ENCODE assay signal across 18 cellular contexts in genomic region chr17:77656054-77656453, GRCh38.
DNase-seq lines count a peak whose midpoint lies in the region; ATAC-seq and TF ChIP-seq lines count a peak whose summit lies in the region.
"Had no signal": no experiment of that assay in that cellular context is flagged by ENCODE, and none has a peak within 500 bp of the region (broad histone marks: within the 10 kb centered on the region; RNA-seq: fewer than 3 reads in every experiment).

No MANE protein-coding gene starts in this region.

- intact Hi-C loops in posterior vena cava (cut with DNase I): no loop called here
- intact Hi-C loops in upper lobe of right lung (cut with DNase I): no loop called here

- H3K4me1 ChIP-seq in upper lobe of right lung: no peaks in the 10 kb centered on the region
- H3K4me1 ChIP-seq: BLaER1, Caco-2 had no signal

- peaks cover 3% of the 10 kb centered on the region for H3K27me3 Mint-ChIP-seq in activated naive CD8-positive, alpha-beta T cell treated with anti-CD3 and anti-CD28 coated beads, Interleukin-2, amount 50 U/mL, for 24 hours
- no peaks in the 10 kb centered on the region for H3K27me3 Mint-ChIP-seq in activated T-cell treated with anti-CD3 and anti-CD28 coated beads, Interleukin-2, amount 50 U/mL, for 72 hours (ENCODE audit: low read depth)

- no peak overlapping the region for H3K4me3 Mint-ChIP-seq in activated naive CD8-positive, alpha-beta T cell treated with anti-CD3 and anti-CD28 coated beads, Interleukin-2, amount 50 U/mL, for 24 hours
- no peak overlapping the region for H3K4me3 Mint-ChIP-seq in activated T-cell treated with anti-CD3 and anti-CD28 coated beads, Interleukin-2, amount 50 U/mL, for 72 hours
- H3K4me3 Mint-ChIP-seq: B cell; CD4-positive, CD25-positive, alpha-beta regulatory T cell; CD8-positive, alpha-beta T cell had no signal

- no peaks in the 10 kb centered on the region for H3K36me3 ChIP-seq in upper lobe of right lung
- H3K36me3 ChIP-seq: BLaER1 had no signal

- no peaks in the 10 kb centered on the region for H3K9me3 Mint-ChIP-seq in activated naive CD8-positive, alpha-beta T cell treated with anti-CD3 and anti-CD28 coated beads, Interleukin-2, amount 50 U/mL, for 24 hours
- H3K9me3 Mint-ChIP-seq in activated T-cell treated with anti-CD3 and anti-CD28 coated beads, Interleukin-2, amount 50 U/mL, for 72 hours: peaks cover 1 to 2% of the 10 kb centered on the region in 2 donors

- H3K36me3 Mint-ChIP-seq in activated naive CD8-positive, alpha-beta T cell treated with anti-CD3 and anti-CD28 coated beads, Interleukin-2, amount 50 U/mL, for 24 hours (ENCODE audit: low read depth): no peaks in the 10 kb centered on the region
- H3K36me3 Mint-ChIP-seq in activated T-cell treated with anti-CD3 and anti-CD28 coated beads, Interleukin-2, amount 50 U/mL, for 72 hours (ENCODE audit: insufficient read depth in 2 of 2): peaks cover 4 to 6% of the 10 kb centered on the region in 2 donors
- H3K36me3 Mint-ChIP-seq: CD8-positive, alpha-beta T cell had no signal

- no peak for ATAC-seq in upper lobe of right lung
- ATAC-seq in activated naive CD8-positive, alpha-beta T cell treated with anti-CD3 and anti-CD28 coated beads, Interleukin-2, amount 50 U/mL, for 24 hours: no peak
- no peak for ATAC-seq in activated T-cell treated with anti-CD3 and anti-CD28 coated beads, Interleukin-2, amount 50 U/mL, for 72 hours (replicated peaks in 1 of 2)
- ATAC-seq: CD8-positive, alpha-beta T cell had no signal

- DNase-seq in activated effector memory CD4-positive, alpha-beta T cell treated with anti-CD3 and anti-CD28 coated beads, Interleukin-2, amount 50 U/mL, for 16 hours: peak; percentile 53
- DNase-seq in activated effector memory CD4-positive, alpha-beta T cell treated with Interleukin-2 at 50 U/mL for 16 hours: no peak
- DNase-seq in posterior vena cava (ENCODE audit: low spot score): peak; percentile 34
- DNase-seq in upper lobe of right lung: peak; percentile 40
- DNase-seq in activated naive CD8-positive, alpha-beta T cell treated with anti-CD3 and anti-CD28 coated beads, Interleukin-2, amount 50 U/mL, for 24 hours: no peak
- DNase-seq in activated T-cell treated with anti-CD3 and anti-CD28 coated beads, Interleukin-2, amount 50 U/mL, for 72 hours: no peak
- DNase-seq: CD4-positive, CD25-positive, alpha-beta regulatory T cell; CD8-positive, alpha-beta T cell; DMS153; DND-41; GOT3; H7; HCEC 1CT had no signal

- H3K9me3 ChIP-seq in upper lobe of right lung: no peaks in the 10 kb centered on the region
- H3K9me3 ChIP-seq: Caco-2 had no signal

- no peak overlapping the region for H3K27ac Mint-ChIP-seq in activated naive CD8-positive, alpha-beta T cell treated with anti-CD3 and anti-CD28 coated beads, Interleukin-2, amount 50 U/mL, for 24 hours
- H3K27ac Mint-ChIP-seq in activated T-cell treated with anti-CD3 and anti-CD28 coated beads, Interleukin-2, amount 50 U/mL, for 72 hours: no peak overlapping the region
- H3K27ac Mint-ChIP-seq: B cell; CD4-positive, CD25-positive, alpha-beta regulatory T cell; CD8-positive, alpha-beta T cell had no signal

- peaks cover 14% of the 10 kb centered on the region for H3K27me3 ChIP-seq in upper lobe of right lung
- H3K27me3 ChIP-seq: BLaER1 had no signal

- no peaks in the 10 kb centered on the region for H3K4me1 Mint-ChIP-seq in activated naive CD8-positive, alpha-beta T cell treated with anti-CD3 and anti-CD28 coated beads, Interleukin-2, amount 50 U/mL, for 24 hours
- peaks cover 10% of the 10 kb centered on the region for H3K4me1 Mint-ChIP-seq in activated T-cell treated with anti-CD3 and anti-CD28 coated beads, Interleukin-2, amount 50 U/mL, for 72 hours (ENCODE audit: low read depth)
- H3K4me1 Mint-ChIP-seq: B cell; CD4-positive, CD25-positive, alpha-beta regulatory T cell had no signal

- no peak overlapping the region for H3K4me3 ChIP-seq in upper lobe of right lung
- H3K4me3 ChIP-seq: BLaER1 had no signal

- no peak for TF ChIP-seq CTCF in upper lobe of right lung (IDR thresholded peaks at IDR 0.05)

- no peak overlapping the region for H3K27ac ChIP-seq in upper lobe of right lung
- H3K27ac ChIP-seq: 22Rv1, BLaER1, C4-2B had no signal

Comparison
In these comparisons a context has a peak if more than half of its experiments do, and no peak if none do; other contexts are left out.
1. DNase-seq: peak in activated effector memory CD4-positive, alpha-beta T cell treated with anti-CD3 and anti-CD28 coated beads, Interleukin-2, amount 50 U/mL, for 16 hours (single experiment), posterior vena cava (single experiment) and upper lobe of right lung (single experiment); none in activated effector memory CD4-positive, alpha-beta T cell treated with Interleukin-2 at 50 U/mL for 16 hours (single experiment), activated naive CD8-positive, alpha-beta T cell treated with anti-CD3 and anti-CD28 coated beads, Interleukin-2, amount 50 U/mL, for 24 hours (single experiment) and activated T-cell treated with anti-CD3 and anti-CD28 coated beads, Interleukin-2, amount 50 U/mL, for 72 hours (0 of 2).